19 cellular contexts compared by ENCODE assay signal in the genomic region with DNA sequence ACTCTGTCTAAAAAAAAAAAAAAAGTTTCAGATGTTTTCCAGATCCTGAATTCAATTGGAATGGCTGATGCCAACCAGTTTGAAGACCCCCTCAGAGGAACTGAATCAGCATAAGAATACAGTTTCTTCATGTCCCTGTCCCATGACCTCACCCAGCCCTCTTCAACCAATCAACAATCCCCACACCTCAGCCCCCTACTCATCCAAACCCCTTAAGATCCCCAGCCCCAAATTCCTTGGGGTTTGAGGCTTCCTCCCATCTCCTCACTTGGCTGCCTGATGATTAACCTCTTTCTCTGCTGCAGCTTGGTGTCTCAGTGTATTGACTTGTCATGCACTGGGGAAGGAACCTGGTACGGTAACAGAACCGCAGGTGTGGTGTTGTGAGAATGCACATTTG.
"Had no signal": no experiment of that assay in that cellular context is flagged by ENCODE, and none has a peak within 500 bp of the region (broad histone marks: within the 10 kb centered on the region; RNA-seq: fewer than 3 reads in every experiment).

No MANE protein-coding gene starts in this region.

- ATAC-seq: esophagus mucosa, heart left ventricle, left lobe of liver, sciatic nerve had no signal

- H3K4me1 ChIP-seq: colonic mucosa, heart left ventricle had no signal

- H3K36me3 ChIP-seq: colonic mucosa, heart left ventricle, stomach, thoracic aorta, transverse colon had no signal

- H3K4me3 ChIP-seq: colonic mucosa, heart left ventricle, skin epidermis, stomach, thoracic aorta, transverse colon had no signal

- FAIRE-seq: endothelial cell of umbilical vein, frontal cortex had no signal

- H3K9me3 ChIP-seq: colonic mucosa, heart left ventricle, stomach, thoracic aorta, transverse colon had no signal

- DNase-seq: colonic mucosa; dermis blood vessel endothelial cell; heart left ventricle; hippocampal formation; mammary epithelial cell; naive thymus-derived CD4-positive, alpha-beta T cell; nephron progenitor cell; posterior cingulate gyrus; stimulated activated naive CD4-positive, alpha-beta T cell; stomach; substantia nigra; transverse colon had no signal

- H3K27ac ChIP-seq: colonic mucosa, heart left ventricle, skin epidermis, stomach, thoracic aorta, transverse colon had no signal

- H3K27me3 ChIP-seq: colonic mucosa, heart left ventricle, stomach, transverse colon had no signal
